Comparison of ENCODE assay signal across 1 cellular context in genomic region chr10:80185522-80186299, GRCh38.
TF ChIP-seq lines count a peak whose summit lies in the region.

No MANE protein-coding gene starts in this region.

TF ChIP-seq in HepG2, 621 proteins besides CTCF, POLR2A, EP300 and RAD21:
- TF ChIP-seq ZNF329 (CRISPR knock-in tag; IDR thresholded peaks at IDR 0.05; ENCODE audit: low read depth) (no peak), AHDC1 (CRISPR knock-in tag; IDR thresholded peaks at IDR 0.05; ENCODE audit: borderline replicate concordance) (no peak), ZNF629 (CRISPR knock-in tag; conservative IDR thresholded peaks at IDR 0.05) (peak; percentile 87), ZBTB43 (CRISPR knock-in tag; conservative IDR thresholded peaks at IDR 0.05) (no peak), CHD4 (IDR thresholded peaks at IDR 0.05; ENCODE audit: borderline replicate concordance, low read length) (peak; percentile 39; the same call in 1 of the 2 replicates)
